ENCODE assay signal across 19 cellular contexts in the genomic region with DNA sequence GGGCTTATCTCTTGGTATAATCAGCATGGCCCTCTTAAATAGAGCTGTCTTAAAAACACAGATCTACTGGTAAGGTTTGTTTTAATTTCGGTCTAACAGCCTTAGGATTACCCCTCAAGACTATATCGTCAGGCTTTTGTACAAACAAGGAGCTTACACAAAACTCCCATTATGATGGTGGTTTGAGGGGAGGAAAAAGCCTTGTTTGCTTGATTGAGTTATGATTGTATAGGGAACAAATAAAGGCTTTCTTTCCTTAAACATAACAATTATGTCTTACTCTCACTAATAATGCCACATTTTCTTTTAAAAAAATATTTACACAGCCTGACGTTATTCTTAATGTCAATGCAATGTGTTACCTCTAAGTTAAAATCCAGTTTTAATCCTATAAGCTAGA.
"Had no signal": no experiment of that assay in that cellular context is flagged by ENCODE, and none has a peak within 500 bp of the region (broad histone marks: within the 10 kb centered on the region; RNA-seq: fewer than 3 reads in every experiment).

No MANE protein-coding gene starts in this region.

- H3K4me1 ChIP-seq: body of pancreas, left lung, psoas muscle, right atrium auricular region, spleen had no signal

- DNase-seq: activated CD4-positive, alpha-beta T cell treated with anti-CD3 and anti-CD28 coated beads for 1 hour; activated CD4-positive, alpha-beta T cell treated with anti-CD3 and anti-CD28 coated beads, Interleukin-2, amount 50 U/mL, for 1 hour; activated CD8-positive, alpha-beta T cell treated with anti-CD3 and anti-CD28 coated beads, Interleukin-2, amount 10 ng/mL, durations not matched to agents 7 days and 5 days; activated gamma-delta T cell; activated naive CD4-positive, alpha-beta T cell treated with anti-CD3 and anti-CD28 coated beads, Interleukin-2, amount 50 U/mL, for 16 hours; anterior cingulate cortex; body of pancreas; erythroblast; foreskin fibroblast; left lung; naive thymus-derived CD8-positive, alpha-beta T cell; ovary; psoas muscle; spleen; stimulated activated CD4-positive, alpha-beta T cell treated with anti-CD3 and anti-CD28 coated beads, Interleukin-4, amount 100 ng/mL, for 4 hours; stimulated activated naive CD8-positive, alpha-beta T cell treated with anti-CD3 and anti-CD28 coated beads, Interleukin-15, Interleukin-2, amounts not matched to agents 100 U/mL and 50 U/mL, for 24 hours had no signal

- H3K36me3 ChIP-seq: cardiac muscle cell, left lung, ovary, right atrium auricular region had no signal

- H3K27ac ChIP-seq: body of pancreas, cardiac muscle cell, left lung, ovary, psoas muscle, right atrium auricular region, spleen had no signal

- H3K27me3 ChIP-seq: body of pancreas, cardiac muscle cell, left lung, ovary, right atrium auricular region, spleen had no signal

- H3K4me3 ChIP-seq: body of pancreas, cardiac muscle cell, left lung, lung, ovary, psoas muscle, right atrium auricular region, spleen had no signal

- ATAC-seq: activated CD8-positive, alpha-beta T cell treated with anti-CD3 and anti-CD28 coated beads, Interleukin-2, amount 10 ng/mL, durations not matched to agents 7 days and 5 days; body of pancreas; left lung; naive thymus-derived CD8-positive, alpha-beta T cell; psoas muscle; stimulated activated naive CD8-positive, alpha-beta T cell treated with anti-CD3 and anti-CD28 coated beads, Interleukin-15, Interleukin-2, amounts not matched to agents 100 U/mL and 50 U/mL, for 24 hours had no signal

- H3K9me3 ChIP-seq: body of pancreas, left lung, ovary, psoas muscle, right atrium auricular region, spleen had no signal
